27 cellular contexts compared by ENCODE assay signal in the genomic region with DNA sequence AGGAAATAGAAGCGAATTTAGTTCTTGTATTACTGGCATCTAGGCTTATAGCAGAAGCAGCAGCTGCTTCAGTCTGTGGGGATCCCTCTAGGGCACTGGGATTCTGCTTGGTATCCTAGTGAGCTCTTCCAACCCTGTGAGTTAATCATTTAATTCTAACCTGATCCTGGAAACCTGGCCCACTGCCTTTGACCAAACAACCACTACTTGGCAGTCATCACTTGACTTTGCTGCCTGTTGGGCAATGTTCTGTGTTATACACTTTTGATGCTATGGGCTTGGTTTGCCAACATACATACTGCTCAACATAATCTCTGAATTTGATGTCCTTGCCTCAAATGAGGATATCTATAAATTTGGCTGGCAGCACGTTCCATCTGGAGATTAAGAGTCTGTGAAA.
A peak's percentile ranks its signal among the peaks of the same experiment; 100 is the strongest.
DNase-seq lines count a peak whose midpoint lies in the region; ATAC-seq, FAIRE-seq and TF ChIP-seq lines count a peak whose summit lies in the region.
"Had no signal": no experiment of that assay in that cellular context is flagged by ENCODE, and none has a peak within 500 bp of the region (broad histone marks: within the 10 kb centered on the region; RNA-seq: fewer than 3 reads in every experiment).

No MANE protein-coding gene starts in this region.

- H3K36me3 Mint-ChIP-seq in Calu3 (ENCODE audit: insufficient read depth, unreplicated experiment) = no peaks in the 10 kb centered on the region

- DNase-seq in G401 (ENCODE audit: low spot score) (peak; percentile 99), NCI-H446 treated with DMSO at 0.1 percent for 48 hours (lab: John Stamatoyannopoulos, UW) (peak; percentile 94), cerebellar nuclear complex (lab: John Stamatoyannopoulos, UW) (peak; percentile 98 to 100), pancreas (peak in 2 of 6 donors; percentile 13 to 17), hepatic stellate cell (ENCODE audit: low spot score) (no peak), Calu3 (no peak)
- no peak for DNase-seq in activated CD8-positive, alpha-beta memory T cell treated with anti-CD3 and anti-CD28 coated beads, Interleukin-2, amount 50 U/mL, for 48 hours
- DNase-seq: AML-193; CD4-positive, alpha-beta T cell; DMS79 treated with DMSO at 0.1 percent for 48 hours; H9; Kasumi-1; MV-4-11; NCI-H1105; NCI-H1436 treated with DMSO at 0.1 percent for 48 hours; NCI-H187 treated with DMSO at 0.1 percent for 48 hours; NCI-H2171 treated with DMSO at 0.1 percent for 48 hours; NCI-H526 treated with DMSO at 0.1 percent for 48 hours; SHP77 had no signal

- H3K4me3 ChIP-seq in pancreas = no peak overlapping the region
- H3K4me3 ChIP-seq: A549; BLaER1 treated with 17β-estradiol and CSF1 and Interleukin-3, amounts not matched to agents 10 nM and 100 nM; GM23338; K562 had no signal

- H3K9me3 ChIP-seq in pancreas = no peaks in the 10 kb centered on the region
- H3K9me3 ChIP-seq: A549 had no signal

- no peaks in the 10 kb centered on the region for H3K36me3 ChIP-seq in pancreas
- H3K36me3 ChIP-seq: BLaER1 treated with 17β-estradiol and CSF1 and Interleukin-3, amounts not matched to agents 10 nM and 100 nM had no signal

- intact Hi-C loops in pancreas (cut with DNase I) (no loop called here), Calu3 (cut with micrococcal nuclease; ENCODE audit: unreplicated experiment) (no loop called here)

- no peak overlapping the region for H3K27ac ChIP-seq in pancreas
- H3K27ac ChIP-seq: A549; BLaER1 treated with 17β-estradiol and CSF1 and Interleukin-3, amounts not matched to agents 10 nM and 100 nM; RWPE1 had no signal

- H3K4me1 ChIP-seq in pancreas = no peaks in the 10 kb centered on the region
- H3K4me1 ChIP-seq: A549; BLaER1 treated with 17β-estradiol and CSF1 and Interleukin-3, amounts not matched to agents 10 nM and 100 nM had no signal

- 41 to 45% methylated on average over 2 of the region's 2 CpGs for WGBS in pancreas, 2 donors

- no peaks in the 10 kb centered on the region for H3K27me3 Mint-ChIP-seq in Calu3 (ENCODE audit: unreplicated experiment)
- H3K27me3 Mint-ChIP-seq: CD4-positive, alpha-beta T cell had no signal

- no peak overlapping the region for H3K27ac Mint-ChIP-seq in Calu3 (ENCODE audit: unreplicated experiment)
- H3K27ac Mint-ChIP-seq: CD4-positive, alpha-beta T cell; GM23338; H9 had no signal

- peak in 3 of 4 donors; percentile 36 to 77 (median 50) for ATAC-seq in pancreas
- ATAC-seq: A549, GM23338, K562, Panc1 had no signal

- H3K27me3 ChIP-seq in pancreas = no peaks in the 10 kb centered on the region
- H3K27me3 ChIP-seq: BLaER1 treated with 17β-estradiol and CSF1 and Interleukin-3, amounts not matched to agents 10 nM and 100 nM had no signal

- BruUV-seq in Calu3 (replicated peaks; lab: Mats Ljungman, UMichigan) = no TSS peak

- in situ Hi-C loops in G401 (cut with HindIII; ENCODE audit: low sequenced_read_pairs) = no loop called here

- TF ChIP-seq CTCF in pancreas (IDR thresholded peaks at IDR 0.05) = no peak
- TF ChIP-seq CTCF in Calu3 (IDR thresholded peaks at IDR 0.05; ENCODE audit: unreplicated experiment) = no peak

- H3K9me3 Mint-ChIP-seq in Calu3 (ENCODE audit: low read depth, unreplicated experiment) = no peaks in the 10 kb centered on the region

- no peaks in the 10 kb centered on the region for H3K4me1 Mint-ChIP-seq in Calu3 (ENCODE audit: low read depth, unreplicated experiment)
- H3K4me1 Mint-ChIP-seq: GM23338, H9 had no signal

- no peak for FAIRE-seq in pancreas (lab: Jason Lieb, UNC)
- FAIRE-seq: A549, GM12892, GM19239, K562 had no signal

- CTCF ChIA-PET in Calu3 (lab: Charles Lee) = no interaction called here

- no peak overlapping the region for H3K4me3 Mint-ChIP-seq in Calu3 (ENCODE audit: low read depth, unreplicated experiment)
- H3K4me3 Mint-ChIP-seq: CD4-positive, alpha-beta T cell; GM23338; H9 had no signal

Comparison
In these comparisons a context has a peak if more than half of its experiments do, and no peak if none do; other contexts are left out.
1. DNase-seq: peak in G401 (single experiment), NCI-H446 treated with DMSO at 0.1 percent for 48 hours (single experiment) and cerebellar nuclear complex (2 of 2); none in activated CD8-positive, alpha-beta memory T cell treated with anti-CD3 and anti-CD28 coated beads, Interleukin-2, amount 50 U/mL, for 48 hours (single experiment), hepatic stellate cell (single experiment) and Calu3 (single experiment).